34 cellular contexts compared by ENCODE assay signal in genomic region chr2:133824869-133825268, GRCh38.
"Had no signal": no experiment of that assay in that cellular context is flagged by ENCODE, and none has a peak within 500 bp of the region (broad histone marks: within the 10 kb centered on the region; RNA-seq: fewer than 3 reads in every experiment).

No MANE protein-coding gene starts in this region.

- H3K9me3 ChIP-seq: adrenal gland, body of pancreas, breast epithelium had no signal

- DNase-seq: activated B cell treated with CpG ODN at 0.5 μM for 24 hours; activated CD4-positive, alpha-beta memory T cell treated with anti-CD3 and anti-CD28 coated beads for 36 hours; activated CD4-positive, alpha-beta T cell treated with anti-CD3 and anti-CD28 coated beads for 4 hours; activated CD4-positive, alpha-beta T cell treated with anti-CD3 and anti-CD28 coated beads, Interleukin-2, amount 10 ng/mL, durations not matched to agents 24 days and 14 days; activated CD4-positive, alpha-beta T cell treated with anti-CD3 and anti-CD28 coated beads, Interleukin-2, amount 50 U/mL, for 1 hour; activated CD4-positive, alpha-beta T cell treated with anti-CD3 and anti-CD28 coated beads, Interleukin-2, amount 50 U/mL, for 4 hours; activated CD4-positive, CD25-positive, alpha-beta regulatory T cell treated with anti-CD3 and anti-CD28 coated beads, Interleukin-2, amount 50 U/mL, for 72 hours; activated CD8-positive, alpha-beta memory T cell treated with anti-CD3 and anti-CD28 coated beads, Interleukin-2, amount 50 U/mL, for 4 hours; activated CD8-positive, alpha-beta T cell treated with anti-CD3 and anti-CD28 coated beads for 36 hours; activated effector memory CD4-positive, alpha-beta T cell treated with anti-CD3 and anti-CD28 coated beads, Interleukin-2, amount 50 U/mL, for 16 hours; activated gamma-delta T cell treated with Interleukin-2 at 50 U/mL for 16 hours; activated naive CD4-positive, alpha-beta T cell; activated naive CD4-positive, alpha-beta T cell treated with anti-CD3 and anti-CD28 coated beads for 36 hours; activated naive CD4-positive, alpha-beta T cell treated with anti-CD3 and anti-CD28 coated beads, Interleukin-2, amount 50 U/mL, for 16 hours; activated naive CD8-positive, alpha-beta T cell treated with anti-CD3 and anti-CD28 coated beads for 36 hours; activated T-cell treated with anti-CD3 and anti-CD28 coated beads for 4 hours; activated T-cell treated with anti-CD3 and anti-CD28 coated beads, Interleukin-2, amount 50 U/mL, for 1 hour; activated T-cell treated with anti-CD3 and anti-CD28 coated beads, Interleukin-2, amount 50 U/mL, for 4 hours; activated T-cell treated with anti-CD3 and anti-CD28 coated beads, Interleukin-2, amount 50 U/mL, for 72 hours; adrenal gland; amniotic stem cell; aorta; body of pancreas; brain microvascular endothelial cell; central memory CD4-positive, alpha-beta T cell; T-helper 1 cell; T-helper 2 cell; T-helper 9 cell had no signal

- H3K27me3 ChIP-seq: adrenal gland, body of pancreas, brain microvascular endothelial cell, breast epithelium had no signal

- H3K36me3 ChIP-seq: adrenal gland, brain microvascular endothelial cell, breast epithelium had no signal

- H3K27ac ChIP-seq: adrenal gland, body of pancreas, brain microvascular endothelial cell, breast epithelium, VCaP had no signal

- ATAC-seq: activated CD8-positive, alpha-beta T cell treated with anti-CD3 and anti-CD28 coated beads for 36 hours; activated naive CD4-positive, alpha-beta T cell treated with anti-CD3 and anti-CD28 coated beads, Interleukin-2, amount 50 U/mL, for 72 hours; activated T-cell treated with anti-CD3 and anti-CD28 coated beads, Interleukin-2, amount 50 U/mL, for 4 hours; activated T-cell treated with anti-CD3 and anti-CD28 coated beads, Interleukin-2, amount 50 U/mL, for 72 hours; activated T-helper 17 cell treated with anti-CD3 and anti-CD28 coated beads, Interleukin-2, amount 50 U/mL, for 72 hours; body of pancreas had no signal

- H3K4me3 ChIP-seq: adrenal gland, body of pancreas, breast epithelium had no signal

- FAIRE-seq: astrocyte, TTC549 had no signal

- H3K4me1 ChIP-seq: adrenal gland, breast epithelium had no signal
